ENCODE assay signal across 10 cellular contexts in genomic region chr2:235394278-235394828, GRCh38.
DNase-seq lines count a peak whose midpoint lies in the region; ATAC-seq, FAIRE-seq and TF ChIP-seq lines count a peak whose summit lies in the region.
"Had no signal": no experiment of that assay in that cellular context is flagged by ENCODE, and none has a peak within 500 bp of the region (broad histone marks: within the 10 kb centered on the region; RNA-seq: fewer than 3 reads in every experiment).

No MANE protein-coding gene starts in this region.

- 57% methylated on average over 12 of the region's 12 CpGs for whole genome bisulfite sequencing in SK-N-SH (ENCODE audit: low lambda C conversion rate)
- WGBS in upper lobe of left lung, 2 donors, result 87 to 89% methylated on average over 12 of the region's 12 CpGs

- CTCF ChIA-PET in SK-N-SH (lab: Yijun Ruan, JAX), result no interaction called here

- H3K36me3 Mint-ChIP-seq in T-helper 2 cell treated with Interferon-gamma antibody and Interleukin-4, amounts not matched to agents 5 μg/mL and 100 μg/mL, for 36 hours (ENCODE audit: low read depth), result no peaks in the 10 kb centered on the region
- H3K36me3 Mint-ChIP-seq in activated T-cell treated with anti-CD3 and anti-CD28 coated beads, Interleukin-2, amount 50 U/mL, for 4 hours (ENCODE audit: insufficient read depth), result no peaks in the 10 kb centered on the region

- POLR2A ChIA-PET in SK-N-SH (lab: Yijun Ruan, JAX), result no interaction called here

- no peak overlapping the region for H3K27ac Mint-ChIP-seq in T-helper 2 cell treated with Interferon-gamma antibody and Interleukin-4, amounts not matched to agents 5 μg/mL and 100 μg/mL, for 36 hours

- H4K20me1 ChIP-seq in SK-N-SH (ENCODE audit: insufficient read depth), result no peaks in the 10 kb centered on the region

- peaks cover 10% of the 10 kb centered on the region for H3K4me1 Mint-ChIP-seq in T-helper 2 cell treated with Interferon-gamma antibody and Interleukin-4, amounts not matched to agents 5 μg/mL and 100 μg/mL, for 36 hours (ENCODE audit: low read depth)
- H3K4me1 Mint-ChIP-seq in activated T-cell treated with anti-CD3 and anti-CD28 coated beads, Interleukin-2, amount 50 U/mL, for 4 hours (ENCODE audit: low read depth), result peaks cover 12% of the 10 kb centered on the region

- no peak for TF ChIP-seq EP300 in SK-N-SH (IDR thresholded peaks at IDR 0.05; ENCODE audit: borderline replicate concordance in 1 of 2, low read depth in 1 of 2, low read length in 1 of 2)
- TF ChIP-seq EP300 in upper lobe of left lung (IDR thresholded peaks at IDR 0.05), result no peak

- H3K9ac ChIP-seq in SK-N-SH, result no peak overlapping the region

- ATAC-seq in upper lobe of left lung (ENCODE audit: low FRiP score in 2 of 2), result no peak
- ATAC-seq in activated T-cell treated with anti-CD3 and anti-CD28 coated beads, Interleukin-2, amount 50 U/mL, for 4 hours, result no peak

- H3K27ac ChIP-seq in SK-N-SH (ENCODE audit: low read depth in 2 of 2, low read length in 1 of 2) (no peak overlapping the region), upper lobe of left lung (no peak overlapping the region)

- H3K27me3 Mint-ChIP-seq in T-helper 2 cell treated with Interferon-gamma antibody and Interleukin-4, amounts not matched to agents 5 μg/mL and 100 μg/mL, for 36 hours (ENCODE audit: low read depth), result peaks cover 4% of the 10 kb centered on the region
- H3K27me3 Mint-ChIP-seq in activated T-cell treated with anti-CD3 and anti-CD28 coated beads, Interleukin-2, amount 50 U/mL, for 4 hours (ENCODE audit: low read depth), result peaks cover 6% of the 10 kb centered on the region

- H3K4me1 ChIP-seq in SK-N-SH (ENCODE audit: control insufficient read depth in 1 of 2, insufficient read depth in 2 of 2, low read depth in 1 of 2, low read length in 1 of 2) (no peaks in the 10 kb centered on the region; a peak in 1 of 4 replicates), upper lobe of left lung (no peaks in the 10 kb centered on the region)

- no peak for TF ChIP-seq CTCF in SK-N-SH (IDR thresholded peaks at IDR 0.05)
- TF ChIP-seq CTCF in fibroblast of pulmonary artery (IDR thresholded peaks at IDR 0.05; ENCODE audit: low read length, missing control alignments), result no peak
- no peak for TF ChIP-seq CTCF in upper lobe of left lung (IDR thresholded peaks at IDR 0.05)

- H3K9me2 ChIP-seq in SK-N-SH, result no peaks in the 10 kb centered on the region

- H3K36me3 ChIP-seq in SK-N-SH (replicated peaks in 1 of 2; ENCODE audit: control insufficient read depth in 1 of 2, insufficient read depth in 2 of 2, low read length in 1 of 2) (no peaks in the 10 kb centered on the region), upper lobe of left lung (no peaks in the 10 kb centered on the region)

- DNase-seq in H54 (ENCODE audit: insufficient read length, low spot score) (peak; percentile 66), SK-N-SH (no peak), fibroblast of pulmonary artery (ENCODE audit: low read depth) (peak; percentile 54), stromal cell of bone marrow (ENCODE audit: low read depth) (peak; percentile 55), upper lobe of left lung (no peak)
- DNase-seq in T-helper 2 cell treated with Interferon-gamma antibody and Interleukin-4, amounts not matched to agents 5 μg/mL and 100 μg/mL, for 36 hours (ENCODE audit: low spot score), result no peak
- DNase-seq in activated T-cell treated with anti-CD3 and anti-CD28 coated beads, Interleukin-2, amount 50 U/mL, for 4 hours, result no peak
- DNase-seq: NCI-H2081, RPMI8226 had no signal

- H3K4me3 ChIP-seq in SK-N-SH (ENCODE audit: low read depth in 2 of 2, low read length in 1 of 2) (no peak overlapping the region), fibroblast of pulmonary artery (replicated peaks; ENCODE audit: low read depth, low read length) (no peak overlapping the region), upper lobe of left lung (no peak overlapping the region)
- H3K4me3 ChIP-seq: smooth muscle cell had no signal

- H3F3A ChIP-seq in SK-N-SH (replicated peaks; ENCODE audit: insufficient read depth), result no peaks in the 10 kb centered on the region

- H3K4me3 Mint-ChIP-seq in T-helper 2 cell treated with Interferon-gamma antibody and Interleukin-4, amounts not matched to agents 5 μg/mL and 100 μg/mL, for 36 hours, result no peak overlapping the region
- no peak overlapping the region for H3K4me3 Mint-ChIP-seq in activated T-cell treated with anti-CD3 and anti-CD28 coated beads, Interleukin-2, amount 50 U/mL, for 4 hours

- H3K79me2 ChIP-seq in SK-N-SH (ENCODE audit: insufficient read depth), result no peaks in the 10 kb centered on the region

- no peak for TF ChIP-seq RAD21 in SK-N-SH (IDR thresholded peaks at IDR 0.05; ENCODE audit: low read length)

- H3K27me3 ChIP-seq in SK-N-SH (ENCODE audit: insufficient read depth) (no peaks in the 10 kb centered on the region), upper lobe of left lung (no peaks in the 10 kb centered on the region)

- H2AFZ ChIP-seq in SK-N-SH (ENCODE audit: low read depth), result no peak overlapping the region

- H3K9me3 ChIP-seq in SK-N-SH, result no peaks in the 10 kb centered on the region
- no peaks in the 10 kb centered on the region for H3K9me3 ChIP-seq in upper lobe of left lung

- no peaks in the 10 kb centered on the region for H3K9me3 Mint-ChIP-seq in T-helper 2 cell treated with Interferon-gamma antibody and Interleukin-4, amounts not matched to agents 5 μg/mL and 100 μg/mL, for 36 hours
- no peaks in the 10 kb centered on the region for H3K9me3 Mint-ChIP-seq in activated T-cell treated with anti-CD3 and anti-CD28 coated beads, Interleukin-2, amount 50 U/mL, for 4 hours

- no peak for TF ChIP-seq POLR2A in H54 (IDR thresholded peaks at IDR 0.05; ENCODE audit: low read depth, low read length)
- no peak for TF ChIP-seq POLR2A in upper lobe of left lung (IDR thresholded peaks at IDR 0.05)

- FAIRE-seq in H54 (lab: Jason Lieb, UNC), result peak; percentile 86

- no peak overlapping the region for H3K4me2 ChIP-seq in SK-N-SH
- H3K4me2 ChIP-seq: smooth muscle cell had no signal

TF ChIP-seq in SK-N-SH, 30 proteins besides CTCF, POLR2A, EP300 and RAD21:
- TF ChIP-seq FOSL2 (IDR thresholded peaks at IDR 0.05; ENCODE audit: borderline replicate concordance, low read depth) (peak; percentile 26; the same call in 1 of the 2 replicates), RCOR1 (IDR thresholded peaks at IDR 0.05; ENCODE audit: low read length) (no peak)

Comparison
In these comparisons a context has a peak if more than half of its experiments do, and no peak if none do; other contexts are left out.
1. DNase-seq: peak in H54 (single experiment), fibroblast of pulmonary artery (single experiment) and stromal cell of bone marrow (single experiment); none in SK-N-SH (single experiment), T-helper 2 cell treated with Interferon-gamma antibody and Interleukin-4, amounts not matched to agents 5 μg/mL and 100 μg/mL, for 36 hours (single experiment), upper lobe of left lung (0 of 2) and activated T-cell treated with anti-CD3 and anti-CD28 coated beads, Interleukin-2, amount 50 U/mL, for 4 hours (single experiment).